9 cellular contexts compared by ENCODE assay signal in the genomic region with DNA sequence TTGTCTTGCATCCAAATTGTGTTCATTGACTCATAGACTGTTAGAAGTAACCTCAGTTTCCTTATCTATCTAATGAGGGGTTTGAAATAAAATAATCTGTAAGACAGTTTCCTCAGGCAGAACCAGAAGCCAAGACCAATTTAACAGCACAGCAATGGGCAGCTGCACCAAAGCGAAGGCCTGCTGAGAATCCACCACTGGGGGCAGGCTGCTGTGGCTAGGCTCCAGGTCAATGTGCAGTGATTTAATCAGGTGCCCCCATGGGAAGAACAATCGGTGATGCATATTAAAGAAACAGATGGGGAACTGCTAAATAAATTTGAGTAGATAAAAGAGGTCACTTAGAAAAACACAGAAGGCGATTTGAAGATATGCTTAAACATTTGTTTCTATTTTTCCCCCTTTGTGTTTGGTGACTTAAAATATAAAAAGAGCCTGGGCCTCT. TPM values are rescaled to one million over a fixed set of nuclear protein-coding genes. Genes with fewer than 3 reads are reported as not detected.
A peak's percentile ranks its signal among the peaks of the same experiment; 100 is the strongest.
DNase-seq lines count a peak whose midpoint lies in the region; ATAC-seq, FAIRE-seq and TF ChIP-seq lines count a peak whose summit lies in the region.
"Had no signal": no experiment of that assay in that cellular context is flagged by ENCODE, and none has a peak within 500 bp of the region (broad histone marks: within the 10 kb centered on the region; RNA-seq: fewer than 3 reads in every experiment).

No MANE protein-coding gene starts in this region.

- H3K4me1 ChIP-seq in lower lobe of right lung, result no peaks in the 10 kb centered on the region

- intact Hi-C loops in lower lobe of right lung (cut with DNase I), result no loop called here

- no peak for FAIRE-seq in HTR-8/SVneo (lab: Jason Lieb, UNC)

- DNase-seq in Caki2 (ENCODE audit: low read depth), result peak; percentile 6
- peak; percentile 29 for DNase-seq in HTR-8/SVneo (ENCODE audit: insufficient read length, low spot score)
- peak; percentile 62 for DNase-seq in astrocyte of the hippocampus (ENCODE audit: low read depth, low spot score)
- no peak for DNase-seq in lower lobe of right lung
- no peak for DNase-seq in NCI-H2196 treated with DMSO at 0.1 percent for 48 hours (lab: John Stamatoyannopoulos, UW; ENCODE audit: unreplicated experiment)
- DNase-seq: activated T-cell treated with anti-CD3 and anti-CD28 coated beads, Interleukin-2, amount 50 U/mL, for 24 hours had no signal

- ATAC-seq in lower lobe of right lung (peak in 1 of 2 donors; percentile 44), GM18870 (IDR thresholded peaks at IDR 0.05; ENCODE audit: unreplicated experiment) (no peak), HG03175 (IDR thresholded peaks at IDR 0.05; ENCODE audit: unreplicated experiment) (no peak), GM18502 (IDR thresholded peaks at IDR 0.05; ENCODE audit: poor library complexity, unreplicated experiment) (no peak)

- no peak overlapping the region for H3K27ac ChIP-seq in lower lobe of right lung

- H3K4me3 ChIP-seq in lower lobe of right lung, result no peak overlapping the region

- in situ Hi-C loops in Caki2 (cut with HindIII; ENCODE audit: low pct_unique_long_range_greater_than_20kb, low sequenced_read_pairs), result no loop called here

- H3K27me3 ChIP-seq in lower lobe of right lung (ENCODE audit: low read depth), result no peaks in the 10 kb centered on the region

- peaks cover 12% of the 10 kb centered on the region for H3K36me3 ChIP-seq in lower lobe of right lung

- no peaks in the 10 kb centered on the region for H3K9me3 ChIP-seq in lower lobe of right lung

- peak; percentile 44 for TF ChIP-seq CTCF in lower lobe of right lung (IDR thresholded peaks at IDR 0.05)

RNA-seq across cellular contexts. Expression of gene TMOD3, which starts 28.0 kb away (rescaled TPM):
- 31.1 and 44.3 TPM in 2 replicates for total RNA-seq in Caki2 (2014; rRNA removed; shearing (Covaris generic); ENCODE audit: low replicate concordance)
- 73.7 TPM for total RNA-seq in lower lobe of right lung

RNA-seq across cellular contexts. Expression of gene TMOD2, which starts 50.0 kb away (rescaled TPM):
- 0.09 and 0.71 TPM in 2 replicates for total RNA-seq in Caki2 (2014; rRNA removed; shearing (Covaris generic); ENCODE audit: low replicate concordance)
- 14.7 TPM for total RNA-seq in lower lobe of right lung

Comparison
In these comparisons a context has a peak if more than half of its experiments do, and no peak if none do; other contexts are left out.
1. DNase-seq: peak in Caki2 (single experiment), HTR-8/SVneo (single experiment) and astrocyte of the hippocampus (single experiment); none in lower lobe of right lung (single experiment) and NCI-H2196 treated with DMSO at 0.1 percent for 48 hours (single experiment).